1 cellular context compared by ENCODE assay signal in the genomic region with DNA sequence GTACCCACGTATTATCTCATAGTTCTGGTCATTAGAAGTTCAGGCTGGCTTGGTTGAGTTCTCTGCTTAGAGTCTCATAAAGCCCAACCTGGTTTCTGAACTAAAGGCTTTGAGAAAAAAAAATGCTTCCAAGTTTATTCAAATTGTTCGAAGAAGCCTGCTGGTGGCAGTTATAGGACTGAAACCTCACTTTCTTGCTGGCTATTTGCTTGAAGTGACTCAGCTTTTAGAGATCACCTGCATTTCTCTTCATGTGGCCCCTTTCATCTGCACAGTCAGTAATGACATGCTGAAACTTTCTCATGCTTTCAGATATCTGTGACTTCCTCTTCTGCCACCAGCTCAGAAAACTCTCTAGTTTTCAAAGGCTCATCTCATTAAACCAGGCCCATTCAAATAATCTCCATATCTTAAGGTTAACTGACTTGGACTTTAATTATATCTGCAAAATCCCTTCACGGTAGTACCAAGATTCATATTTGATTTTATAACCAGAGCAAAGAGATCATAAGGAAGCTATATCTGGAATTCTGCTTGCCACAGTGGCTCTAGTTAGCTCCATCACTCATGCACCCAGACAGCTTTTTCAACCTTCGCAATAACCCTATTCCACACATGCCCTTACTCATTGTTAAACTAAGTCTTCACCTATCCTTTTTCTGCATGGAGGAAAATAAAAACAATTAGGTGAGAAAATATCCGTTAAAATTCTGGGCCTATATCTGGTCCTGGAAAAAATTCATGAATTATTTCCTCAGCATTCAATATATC.
A peak's percentile ranks its signal among the peaks of the same experiment; 100 is the strongest.
TF ChIP-seq lines count a peak whose summit lies in the region.

No MANE protein-coding gene starts in this region.

TF ChIP-seq in GM12878, 131 proteins besides CTCF, POLR2A, EP300 and RAD21 (continued from another document and continues in another):
- TF ChIP-seq TARDBP (IDR thresholded peaks at IDR 0.05; ENCODE audit: borderline replicate concordance) (no peak), ZBED1 (IDR thresholded peaks at IDR 0.05; ENCODE audit: borderline replicate concordance) (peak; percentile 96), YBX1 (IDR thresholded peaks at IDR 0.05) (no peak), MTA2 (IDR thresholded peaks at IDR 0.05; ENCODE audit: low read depth) (peak; percentile 99), IRF4 (IDR thresholded peaks at IDR 0.05; ENCODE audit: low read depth, low read length) (peak; percentile 97), JUND (IDR thresholded peaks at IDR 0.05; ENCODE audit: low read depth, low read length) (peak; percentile 87), FOXM1 (IDR thresholded peaks at IDR 0.05; ENCODE audit: low read depth, low read length) (peak; percentile 99), ESRRA (IDR thresholded peaks at IDR 0.05; ENCODE audit: low read length) (no peak), ZNF384 (IDR thresholded peaks at IDR 0.05; ENCODE audit: borderline replicate concordance, low read depth, low read length) (peak; percentile 91; the same call in 1 of the 2 replicates), POU2F2 (IDR thresholded peaks at IDR 0.05; ENCODE audit: borderline replicate concordance, low read depth, low read length) (peak; percentile 96), SP1 (IDR thresholded peaks at IDR 0.05; ENCODE audit: low read depth, low read length) (peak; percentile 71), SRF (IDR thresholded peaks at IDR 0.05; ENCODE audit: low read depth in 2 of 2, low read length in 2 of 2) (peak in 1 of 2 experiments; percentile 70; a peak in 1 of 4 replicates), SIX5 (IDR thresholded peaks at IDR 0.05; ENCODE audit: low read depth, low read length, severe bottlenecking) (no peak), MEF2A (IDR thresholded peaks at IDR 0.05; ENCODE audit: insufficient read depth, low read depth, low read length) (peak; percentile 91), PAX5 (IDR thresholded peaks at IDR 0.05; ENCODE audit: borderline replicate concordance, low read depth, low read length) (peak; percentile 95), ZZZ3 (IDR thresholded peaks at IDR 0.05; ENCODE audit: control insufficient read depth, insufficient read length, low read depth) (no peak), CHD1 (IDR thresholded peaks at IDR 0.05; ENCODE audit: low read depth, low read length) (no peak), SPI1 (IDR thresholded peaks at IDR 0.05; ENCODE audit: borderline replicate concordance, insufficient read depth, low read depth, low read length) (peak; percentile 97), ZNF207 (IDR thresholded peaks at IDR 0.05; ENCODE audit: borderline replicate concordance) (no peak), ASH2L (IDR thresholded peaks at IDR 0.05; ENCODE audit: borderline replicate concordance, low read depth) (no peak), SMAD1 (IDR thresholded peaks at IDR 0.05; ENCODE audit: low read depth, partially characterized antibody) (peak; percentile 64), NRF1 (conservative IDR thresholded peaks at IDR 0.05; ENCODE audit: low read depth, low read length) (no peak), POLR2AphosphoS5 (IDR thresholded peaks at IDR 0.05; ENCODE audit: low read length) (no peak), STAT3 (IDR thresholded peaks at IDR 0.05; ENCODE audit: low read depth, low read length) (peak; percentile 89; the same call in 1 of the 2 replicates), WRNIP1 (IDR thresholded peaks at IDR 0.05; ENCODE audit: borderline replicate concordance, low read depth, low read length) (0 out of 2 replicates have a peak, but pooled peaks have one; percentile 55)
- TF ChIP-seq, protein P1, sequence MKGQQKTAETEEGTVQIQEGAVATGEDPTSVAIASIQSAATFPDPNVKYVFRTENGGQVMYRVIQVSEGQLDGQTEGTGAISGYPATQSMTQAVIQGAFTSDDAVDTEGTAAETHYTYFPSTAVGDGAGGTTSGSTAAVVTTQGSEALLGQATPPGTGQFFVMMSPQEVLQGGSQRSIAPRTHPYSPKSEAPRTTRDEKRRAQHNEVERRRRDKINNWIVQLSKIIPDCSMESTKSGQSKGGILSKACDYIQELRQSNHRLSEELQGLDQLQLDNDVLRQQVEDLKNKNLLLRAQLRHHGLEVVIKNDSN (IDR thresholded peaks at IDR 0.05; ENCODE audit: borderline replicate concordance, extremely low read length, insufficient read depth, low read depth, low read length): no peak
- TF ChIP-seq, protein P2, sequence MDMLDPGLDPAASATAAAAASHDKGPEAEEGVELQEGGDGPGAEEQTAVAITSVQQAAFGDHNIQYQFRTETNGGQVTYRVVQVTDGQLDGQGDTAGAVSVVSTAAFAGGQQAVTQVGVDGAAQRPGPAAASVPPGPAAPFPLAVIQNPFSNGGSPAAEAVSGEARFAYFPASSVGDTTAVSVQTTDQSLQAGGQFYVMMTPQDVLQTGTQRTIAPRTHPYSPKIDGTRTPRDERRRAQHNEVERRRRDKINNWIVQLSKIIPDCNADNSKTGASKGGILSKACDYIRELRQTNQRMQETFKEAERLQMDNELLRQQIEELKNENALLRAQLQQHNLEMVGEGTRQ (IDR thresholded peaks at IDR 0.05; ENCODE audit: borderline replicate concordance, low read depth, low read length): no peak
- TF ChIP-seq, protein P3, sequence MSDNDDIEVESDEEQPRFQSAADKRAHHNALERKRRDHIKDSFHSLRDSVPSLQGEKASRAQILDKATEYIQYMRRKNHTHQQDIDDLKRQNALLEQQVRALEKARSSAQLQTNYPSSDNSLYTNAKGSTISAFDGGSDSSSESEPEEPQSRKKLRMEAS (IDR thresholded peaks at IDR 0.05; ENCODE audit: low read depth, low read length): no peak
- TF ChIP-seq, protein P4, sequence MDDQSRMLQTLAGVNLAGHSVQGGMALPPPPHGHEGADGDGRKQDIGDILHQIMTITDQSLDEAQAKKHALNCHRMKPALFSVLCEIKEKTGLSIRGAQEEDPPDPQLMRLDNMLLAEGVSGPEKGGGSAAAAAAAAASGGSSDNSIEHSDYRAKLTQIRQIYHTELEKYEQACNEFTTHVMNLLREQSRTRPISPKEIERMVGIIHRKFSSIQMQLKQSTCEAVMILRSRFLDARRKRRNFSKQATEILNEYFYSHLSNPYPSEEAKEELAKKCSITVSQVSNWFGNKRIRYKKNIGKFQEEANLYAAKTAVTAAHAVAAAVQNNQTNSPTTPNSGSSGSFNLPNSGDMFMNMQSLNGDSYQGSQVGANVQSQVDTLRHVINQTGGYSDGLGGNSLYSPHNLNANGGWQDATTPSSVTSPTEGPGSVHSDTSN (IDR thresholded peaks at IDR 0.05; ENCODE audit: insufficient replicate concordance, low read depth, low read length): peak; percentile 31
- TF ChIP-seq, protein P5, sequence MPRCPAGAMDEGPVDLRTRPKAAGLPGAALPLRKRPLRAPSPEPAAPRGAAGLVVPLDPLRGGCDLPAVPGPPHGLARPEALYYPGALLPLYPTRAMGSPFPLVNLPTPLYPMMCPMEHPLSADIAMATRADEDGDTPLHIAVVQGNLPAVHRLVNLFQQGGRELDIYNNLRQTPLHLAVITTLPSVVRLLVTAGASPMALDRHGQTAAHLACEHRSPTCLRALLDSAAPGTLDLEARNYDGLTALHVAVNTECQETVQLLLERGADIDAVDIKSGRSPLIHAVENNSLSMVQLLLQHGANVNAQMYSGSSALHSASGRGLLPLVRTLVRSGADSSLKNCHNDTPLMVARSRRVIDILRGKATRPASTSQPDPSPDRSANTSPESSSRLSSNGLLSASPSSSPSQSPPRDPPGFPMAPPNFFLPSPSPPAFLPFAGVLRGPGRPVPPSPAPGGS (IDR thresholded peaks at IDR 0.05; ENCODE audit: borderline replicate concordance, insufficient read depth, low read depth, low read length, poor library complexity, severe bottlenecking): peak; percentile 98
- TF ChIP-seq, protein P6, sequence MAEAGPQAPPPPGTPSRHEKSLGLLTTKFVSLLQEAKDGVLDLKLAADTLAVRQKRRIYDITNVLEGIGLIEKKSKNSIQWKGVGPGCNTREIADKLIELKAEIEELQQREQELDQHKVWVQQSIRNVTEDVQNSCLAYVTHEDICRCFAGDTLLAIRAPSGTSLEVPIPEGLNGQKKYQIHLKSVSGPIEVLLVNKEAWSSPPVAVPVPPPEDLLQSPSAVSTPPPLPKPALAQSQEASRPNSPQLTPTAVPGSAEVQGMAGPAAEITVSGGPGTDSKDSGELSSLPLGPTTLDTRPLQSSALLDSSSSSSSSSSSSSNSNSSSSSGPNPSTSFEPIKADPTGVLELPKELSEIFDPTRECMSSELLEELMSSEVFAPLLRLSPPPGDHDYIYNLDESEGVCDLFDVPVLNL (IDR thresholded peaks at IDR 0.05; ENCODE audit: low read depth, low read length): no peak
- TF ChIP-seq, protein P7, sequence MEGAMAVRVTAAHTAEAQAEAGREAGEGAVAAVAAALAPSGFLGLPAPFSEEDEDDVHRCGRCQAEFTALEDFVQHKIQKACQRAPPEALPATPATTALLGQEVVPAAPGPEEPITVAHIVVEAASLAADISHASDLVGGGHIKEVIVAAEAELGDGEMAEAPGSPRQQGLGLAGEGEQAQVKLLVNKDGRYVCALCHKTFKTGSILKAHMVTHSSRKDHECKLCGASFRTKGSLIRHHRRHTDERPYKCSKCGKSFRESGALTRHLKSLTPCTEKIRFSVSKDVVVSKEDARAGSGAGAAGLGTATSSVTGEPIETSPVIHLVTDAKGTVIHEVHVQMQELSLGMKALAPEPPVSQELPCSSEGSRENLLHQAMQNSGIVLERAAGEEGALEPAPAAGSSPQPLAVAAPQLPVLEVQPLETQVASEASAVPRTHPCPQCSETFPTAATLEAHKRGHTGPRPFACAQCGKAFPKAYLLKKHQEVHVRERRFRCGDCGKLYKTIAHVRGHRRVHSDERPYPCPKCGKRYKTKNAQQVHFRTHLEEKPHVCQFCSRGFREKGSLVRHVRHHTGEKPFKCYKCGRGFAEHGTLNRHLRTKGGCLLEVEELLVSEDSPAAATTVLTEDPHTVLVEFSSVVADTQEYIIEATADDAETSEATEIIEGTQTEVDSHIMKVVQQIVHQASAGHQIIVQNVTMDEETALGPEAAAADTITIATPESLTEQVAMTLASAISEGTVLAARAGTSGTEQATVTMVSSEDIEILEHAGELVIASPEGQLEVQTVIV (IDR thresholded peaks at IDR 0.05; ENCODE audit: borderline replicate concordance, partially characterized antibody): no peak
- TF ChIP-seq, protein P8, sequence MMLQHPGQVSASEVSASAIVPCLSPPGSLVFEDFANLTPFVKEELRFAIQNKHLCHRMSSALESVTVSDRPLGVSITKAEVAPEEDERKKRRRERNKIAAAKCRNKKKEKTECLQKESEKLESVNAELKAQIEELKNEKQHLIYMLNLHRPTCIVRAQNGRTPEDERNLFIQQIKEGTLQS (IDR thresholded peaks at IDR 0.05; ENCODE audit: borderline replicate concordance, extremely low read depth, low read depth, low read length): no peak
- TF ChIP-seq, protein P9, sequence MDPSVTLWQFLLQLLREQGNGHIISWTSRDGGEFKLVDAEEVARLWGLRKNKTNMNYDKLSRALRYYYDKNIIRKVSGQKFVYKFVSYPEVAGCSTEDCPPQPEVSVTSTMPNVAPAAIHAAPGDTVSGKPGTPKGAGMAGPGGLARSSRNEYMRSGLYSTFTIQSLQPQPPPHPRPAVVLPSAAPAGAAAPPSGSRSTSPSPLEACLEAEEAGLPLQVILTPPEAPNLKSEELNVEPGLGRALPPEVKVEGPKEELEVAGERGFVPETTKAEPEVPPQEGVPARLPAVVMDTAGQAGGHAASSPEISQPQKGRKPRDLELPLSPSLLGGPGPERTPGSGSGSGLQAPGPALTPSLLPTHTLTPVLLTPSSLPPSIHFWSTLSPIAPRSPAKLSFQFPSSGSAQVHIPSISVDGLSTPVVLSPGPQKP (IDR thresholded peaks at IDR 0.05; ENCODE audit: low read depth, low read length): no peak
- TF ChIP-seq, protein P10, sequence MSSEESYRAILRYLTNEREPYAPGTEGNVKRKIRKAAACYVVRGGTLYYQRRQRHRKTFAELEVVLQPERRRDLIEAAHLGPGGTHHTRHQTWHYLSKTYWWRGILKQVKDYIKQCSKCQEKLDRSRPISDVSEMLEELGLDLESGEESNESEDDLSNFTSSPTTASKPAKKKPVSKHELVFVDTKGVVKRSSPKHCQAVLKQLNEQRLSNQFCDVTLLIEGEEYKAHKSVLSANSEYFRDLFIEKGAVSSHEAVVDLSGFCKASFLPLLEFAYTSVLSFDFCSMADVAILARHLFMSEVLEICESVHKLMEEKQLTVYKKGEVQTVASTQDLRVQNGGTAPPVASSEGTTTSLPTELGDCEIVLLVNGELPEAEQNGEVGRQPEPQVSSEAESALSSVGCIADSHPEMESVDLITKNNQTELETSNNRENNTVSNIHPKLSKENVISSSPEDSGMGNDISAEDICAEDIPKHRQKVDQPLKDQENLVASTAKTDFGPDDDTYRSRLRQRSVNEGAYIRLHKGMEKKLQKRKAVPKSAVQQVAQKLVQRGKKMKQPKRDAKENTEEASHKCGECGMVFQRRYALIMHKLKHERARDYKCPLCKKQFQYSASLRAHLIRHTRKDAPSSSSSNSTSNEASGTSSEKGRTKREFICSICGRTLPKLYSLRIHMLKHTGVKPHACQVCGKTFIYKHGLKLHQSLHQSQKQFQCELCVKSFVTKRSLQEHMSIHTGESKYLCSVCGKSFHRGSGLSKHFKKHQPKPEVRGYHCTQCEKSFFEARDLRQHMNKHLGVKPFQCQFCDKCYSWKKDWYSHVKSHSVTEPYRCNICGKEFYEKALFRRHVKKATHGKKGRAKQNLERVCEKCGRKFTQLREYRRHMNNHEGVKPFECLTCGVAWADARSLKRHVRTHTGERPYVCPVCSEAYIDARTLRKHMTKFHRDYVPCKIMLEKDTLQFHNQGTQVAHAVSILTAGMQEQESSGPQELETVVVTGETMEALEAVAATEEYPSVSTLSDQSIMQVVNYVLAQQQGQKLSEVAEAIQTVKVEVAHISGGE (CRISPR knock-in tag; IDR thresholded peaks at IDR 0.05): no peak
- TF ChIP-seq, protein P11, sequence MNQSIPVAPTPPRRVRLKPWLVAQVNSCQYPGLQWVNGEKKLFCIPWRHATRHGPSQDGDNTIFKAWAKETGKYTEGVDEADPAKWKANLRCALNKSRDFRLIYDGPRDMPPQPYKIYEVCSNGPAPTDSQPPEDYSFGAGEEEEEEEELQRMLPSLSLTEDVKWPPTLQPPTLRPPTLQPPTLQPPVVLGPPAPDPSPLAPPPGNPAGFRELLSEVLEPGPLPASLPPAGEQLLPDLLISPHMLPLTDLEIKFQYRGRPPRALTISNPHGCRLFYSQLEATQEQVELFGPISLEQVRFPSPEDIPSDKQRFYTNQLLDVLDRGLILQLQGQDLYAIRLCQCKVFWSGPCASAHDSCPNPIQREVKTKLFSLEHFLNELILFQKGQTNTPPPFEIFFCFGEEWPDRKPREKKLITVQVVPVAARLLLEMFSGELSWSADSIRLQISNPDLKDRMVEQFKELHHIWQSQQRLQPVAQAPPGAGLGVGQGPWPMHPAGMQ (IDR thresholded peaks at IDR 0.05; ENCODE audit: borderline replicate concordance): no peak
- TF ChIP-seq, protein P12, sequence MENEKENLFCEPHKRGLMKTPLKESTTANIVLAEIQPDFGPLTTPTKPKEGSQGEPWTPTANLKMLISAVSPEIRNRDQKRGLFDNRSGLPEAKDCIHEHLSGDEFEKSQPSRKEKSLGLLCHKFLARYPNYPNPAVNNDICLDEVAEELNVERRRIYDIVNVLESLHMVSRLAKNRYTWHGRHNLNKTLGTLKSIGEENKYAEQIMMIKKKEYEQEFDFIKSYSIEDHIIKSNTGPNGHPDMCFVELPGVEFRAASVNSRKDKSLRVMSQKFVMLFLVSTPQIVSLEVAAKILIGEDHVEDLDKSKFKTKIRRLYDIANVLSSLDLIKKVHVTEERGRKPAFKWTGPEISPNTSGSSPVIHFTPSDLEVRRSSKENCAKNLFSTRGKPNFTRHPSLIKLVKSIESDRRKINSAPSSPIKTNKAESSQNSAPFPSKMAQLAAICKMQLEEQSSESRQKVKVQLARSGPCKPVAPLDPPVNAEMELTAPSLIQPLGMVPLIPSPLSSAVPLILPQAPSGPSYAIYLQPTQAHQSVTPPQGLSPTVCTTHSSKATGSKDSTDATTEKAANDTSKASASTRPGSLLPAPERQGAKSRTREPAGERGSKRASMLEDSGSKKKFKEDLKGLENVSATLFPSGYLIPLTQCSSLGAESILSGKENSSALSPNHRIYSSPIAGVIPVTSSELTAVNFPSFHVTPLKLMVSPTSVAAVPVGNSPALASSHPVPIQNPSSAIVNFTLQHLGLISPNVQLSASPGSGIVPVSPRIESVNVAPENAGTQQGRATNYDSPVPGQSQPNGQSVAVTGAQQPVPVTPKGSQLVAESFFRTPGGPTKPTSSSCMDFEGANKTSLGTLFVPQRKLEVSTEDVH (IDR thresholded peaks at IDR 0.05; ENCODE audit: low read depth, partially characterized antibody): peak; percentile 11
